ENCODE assay signal across 8 cellular contexts in the genomic region with DNA sequence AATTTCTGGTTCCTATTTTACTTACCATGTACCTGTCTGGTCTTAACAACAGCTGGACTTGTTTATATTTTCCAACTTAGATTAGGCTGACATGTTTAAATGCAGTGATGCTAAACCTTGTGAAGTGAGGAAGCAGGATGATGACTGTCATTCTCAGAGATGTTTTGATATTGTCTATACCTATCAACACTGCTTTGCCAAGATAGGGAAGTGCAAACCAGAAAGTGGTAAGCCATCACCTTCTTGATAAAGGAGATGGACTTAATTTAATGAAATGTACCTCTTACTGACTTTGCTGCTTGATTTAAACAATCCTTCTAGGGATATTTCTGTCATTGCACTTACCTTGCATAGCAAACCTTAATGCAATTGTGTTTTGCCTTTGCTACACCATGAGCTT. TPM values are rescaled to one million over a fixed set of nuclear protein-coding genes. Genes with fewer than 3 reads are reported as not detected.
DNase-seq lines count a peak whose midpoint lies in the region; ATAC-seq, FAIRE-seq and TF ChIP-seq lines count a peak whose summit lies in the region.
"Had no signal": no experiment of that assay in that cellular context is flagged by ENCODE, and none has a peak within 500 bp of the region (broad histone marks: within the 10 kb centered on the region; RNA-seq: fewer than 3 reads in every experiment).

No MANE protein-coding gene starts in this region.

- no peak overlapping the region for H3K18ac ChIP-seq in neuronal stem cell (ENCODE audit: low read length)

- H3K27ac Mint-ChIP-seq in nephron progenitor cell = no peak overlapping the region

- in situ Hi-C loops in G401 (cut with HindIII; ENCODE audit: low sequenced_read_pairs) = no loop called here
- in situ Hi-C loops in mammary epithelial cell (cut with MboI; ENCODE audit: low sequenced_read_pairs in 2 of 2) = no loop called here

- H3K36me3 ChIP-seq in MM.1S (replicated peaks; ENCODE audit: insufficient read depth, low read length) = no peaks in the 10 kb centered on the region
- no peaks in the 10 kb centered on the region for H3K36me3 ChIP-seq in mammary epithelial cell (ENCODE audit: insufficient read depth, low read length)
- peaks cover 0 to 8% of the 10 kb centered on the region in 2 donors for H3K36me3 ChIP-seq in neuronal stem cell (replicated peaks in 1 of 2; ENCODE audit: control insufficient read depth in 2 of 2, insufficient read depth in 2 of 2, low read length in 2 of 2)

- H3K9ac ChIP-seq in MM.1S (ENCODE audit: low read length) (no peak overlapping the region; the same call in 1 of the 2 replicates), mammary epithelial cell (ENCODE audit: insufficient read depth, low read length) (peak overlapping the region; percentile 89), neuronal stem cell (ENCODE audit: low read depth, low read length, poor library complexity) (no peak overlapping the region)

- no peak overlapping the region for H2AK5ac ChIP-seq in neuronal stem cell (ENCODE audit: low read depth, low read length)

- H3K9me3 Mint-ChIP-seq in nephron progenitor cell = no peaks in the 10 kb centered on the region

- CTCF ChIA-PET in mammary epithelial cell (lab: Charles Lee; ENCODE audit: low non-redundant PET) = no interaction called here

- H3K4me1 Mint-ChIP-seq in nephron progenitor cell = peaks cover 49% of the 10 kb centered on the region

- H3K4me3 Mint-ChIP-seq in nephron progenitor cell = peak overlapping the region; percentile 98

- H3K4me2 ChIP-seq in MM.1S (ENCODE audit: low read depth, low read length) (peak overlapping the region; percentile 90), mammary epithelial cell (ENCODE audit: insufficient read depth, low read depth, low read length) (peak overlapping the region; percentile 97), neuronal stem cell (ENCODE audit: insufficient read depth, low read length, poor library complexity, severe bottlenecking) (no peak overlapping the region)

- peaks cover 24% of the 10 kb centered on the region for H3K36me3 Mint-ChIP-seq in nephron progenitor cell (ENCODE audit: low read depth)

- intact Hi-C loops in mammary epithelial cell (cut with micrococcal nuclease) = loop anchor here (5.0 kb wide), 2 partner anchors 152 to 362 kb away; partner anchors contain the start of gene RESF1

- H2AFZ ChIP-seq in MM.1S (ENCODE audit: low read length) = no peak overlapping the region
- no peak overlapping the region for H2AFZ ChIP-seq in mammary epithelial cell (ENCODE audit: low read depth, low read length)
- no peak overlapping the region for H2AFZ ChIP-seq in neuronal stem cell (ENCODE audit: low read length)

- H3K14ac ChIP-seq in neuronal stem cell (ENCODE audit: low read length) = no peak overlapping the region

- H3K27ac ChIP-seq in MM.1S (ENCODE audit: low read length) (no peak overlapping the region), mammary epithelial cell (ENCODE audit: insufficient read depth, low read depth, low read length) (peak overlapping the region; percentile 95), neuronal stem cell (replicated peaks; ENCODE audit: low read length) (no peak overlapping the region)

- no peak for ATAC-seq in activated CD4-positive, CD25-positive, alpha-beta regulatory T cell treated with anti-CD3 and anti-CD28 coated beads, Interleukin-2, amount 50 U/mL, for 24 hours
- ATAC-seq: mucosa of descending colon had no signal

- DNase-seq in G401 (ENCODE audit: low spot score) (peak; percentile 47), MM.1S (no peak), mammary epithelial cell (no peak), nephron progenitor cell (no peak), urothelium cell line (ENCODE audit: low spot score) (no peak), neuronal stem cell (ENCODE audit: low spot score) (no peak)
- DNase-seq: mucosa of descending colon had no signal

- H3F3A ChIP-seq in MM.1S (ENCODE audit: insufficient read depth, low read length) = no peaks in the 10 kb centered on the region

- TF ChIP-seq CTCF in MM.1S (IDR thresholded peaks at IDR 0.05; ENCODE audit: low read length) (no peak), mammary epithelial cell (conservative IDR thresholded peaks at IDR 0.05 in 1 of 2, IDR thresholded peaks at IDR 0.05 in 1 of 2; ENCODE audit: extremely low read depth in 1 of 2, insufficient read depth in 1 of 2, low read depth in 1 of 2, low read length in 2 of 2) (no peak), nephron progenitor cell (IDR thresholded peaks at IDR 0.05) (no peak)

- no peak overlapping the region for H4K91ac ChIP-seq in neuronal stem cell (ENCODE audit: low read depth, low read length, poor library complexity)

- no peak overlapping the region for H2BK15ac ChIP-seq in neuronal stem cell (ENCODE audit: low read length)

- H3K23ac ChIP-seq in neuronal stem cell (ENCODE audit: low read depth, low read length, poor library complexity) = no peak overlapping the region

- no peak overlapping the region for H2BK5ac ChIP-seq in neuronal stem cell (ENCODE audit: low read length)

- no peak overlapping the region for H2BK120ac ChIP-seq in neuronal stem cell (ENCODE audit: low read depth, low read length)

- H3K27me3 ChIP-seq in MM.1S (replicated peaks; ENCODE audit: insufficient read depth, low read length) (no peaks in the 10 kb centered on the region), mammary epithelial cell (ENCODE audit: insufficient read depth, low read length) (no peaks in the 10 kb centered on the region), neuronal stem cell (ENCODE audit: control insufficient read depth in 3 of 3, insufficient read depth in 3 of 3, low read depth in 1 of 3, low read length in 3 of 3) (no peaks in the 10 kb centered on the region)

- peaks cover 45% of the 10 kb centered on the region for H3K79me2 ChIP-seq in MM.1S (ENCODE audit: low read length)
- peaks cover 52% of the 10 kb centered on the region for H3K79me2 ChIP-seq in mammary epithelial cell (ENCODE audit: insufficient read depth, low read length)

- FAIRE-seq in urothelium cell line (lab: Jason Lieb, UNC) = no peak

- no peaks in the 10 kb centered on the region for H3K9me2 ChIP-seq in MM.1S (replicated peaks; ENCODE audit: insufficient read depth, low read length)

- BruUV-seq in mammary epithelial cell (replicated peaks; lab: Mats Ljungman, UMichigan) = no TSS peak

- peaks cover 1% of the 10 kb centered on the region for H3K79me1 ChIP-seq in neuronal stem cell (ENCODE audit: low read depth, low read length)

- dilution Hi-C loops in mammary epithelial cell (cut with HindIII; ENCODE audit: low sequenced_read_pairs) = no loop called here

- H3K4me1 ChIP-seq in MM.1S (ENCODE audit: low read length) (peaks cover 9% of the 10 kb centered on the region; the same call in 1 of the 2 replicates), mammary epithelial cell (ENCODE audit: insufficient read depth, low read length) (peaks cover 14% of the 10 kb centered on the region), neuronal stem cell (ENCODE audit: control insufficient read depth in 2 of 2, insufficient read depth in 1 of 2, low read depth in 1 of 2, low read length in 2 of 2) (peaks cover 5 to 8% of the 10 kb centered on the region in 2 donors)

- no peak overlapping the region for H3K4ac ChIP-seq in neuronal stem cell (ENCODE audit: low read length)

- H4K8ac ChIP-seq in neuronal stem cell (ENCODE audit: low read depth, low read length) = no peak overlapping the region

- H4K20me1 ChIP-seq in MM.1S (ENCODE audit: insufficient read depth, low read length) (no peaks in the 10 kb centered on the region), mammary epithelial cell (ENCODE audit: insufficient read depth, low read length) (no peaks in the 10 kb centered on the region)

- H3K9me3 ChIP-seq in MM.1S (replicated peaks; ENCODE audit: insufficient read depth, low read length) (no peaks in the 10 kb centered on the region), mammary epithelial cell (replicated peaks; ENCODE audit: insufficient read depth, low read length) (no peaks in the 10 kb centered on the region), neuronal stem cell (replicated peaks in 1 of 2; ENCODE audit: control insufficient read depth in 2 of 2, insufficient read depth in 1 of 2, low read depth in 1 of 2, low read length in 2 of 2) (no peaks in the 10 kb centered on the region)
- H3K9me3 ChIP-seq: mucosa of descending colon had no signal

- no peak overlapping the region for H2BK12ac ChIP-seq in neuronal stem cell (ENCODE audit: low read length)

- peak overlapping the region; percentile 99; the same call in 1 of the 2 replicates for H3K4me3 ChIP-seq in MM.1S (ENCODE audit: low read length)
- H3K4me3 ChIP-seq in mammary epithelial cell (replicated peaks in 1 of 3; ENCODE audit: insufficient read depth in 1 of 3, low read depth in 2 of 3, low read length in 3 of 3) = peak overlapping the region; percentile 71 to 87 (median 75)
- peak overlapping the region in 1 of 2 donors; percentile 70 for H3K4me3 ChIP-seq in neuronal stem cell (ENCODE audit: low read length in 2 of 2)
- H3K4me3 ChIP-seq: mucosa of descending colon had no signal

- peaks cover 3% of the 10 kb centered on the region for H3K27me3 Mint-ChIP-seq in nephron progenitor cell (ENCODE audit: low read depth, poor library complexity)

RNA-seq across cellular contexts. Expression of gene BICD1, which starts 2.2 kb away (rescaled TPM):
- 7.5 and 8.0 TPM in 2 replicates for total RNA-seq in G401 (2014; rRNA removed; shearing (Covaris generic))
- total RNA-seq in mammary epithelial cell = 10 to 100 TPM; 36.2 to 42.4 TPM
- 9.4 TPM for polyA plus RNA-seq in mammary epithelial cell
- 35.6 TPM for polyA minus RNA-seq in mammary epithelial cell
- 18.0 TPM for polyA plus RNA-seq in neuronal stem cell (2013, experiment 1 of 2)
- polyA plus RNA-seq in neuronal stem cell (2013, experiment 2 of 2) = 17.3 TPM
